In genomic region chr14:34462132-34462893, GRCh38 we compare ENCODE assay signal across 8 cellular contexts. TPM values are rescaled to one million over a fixed set of nuclear protein-coding genes. Genes with fewer than 3 reads are reported as not detected.
DNase-seq lines count a peak whose midpoint lies in the region; ATAC-seq and TF ChIP-seq lines count a peak whose summit lies in the region.

A gene with protein sequence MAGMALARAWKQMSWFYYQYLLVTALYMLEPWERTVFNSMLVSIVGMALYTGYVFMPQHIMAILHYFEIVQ (minus strand): TSS chr14:34462240. CDS start chr14:34462207, 33 bp downstream.

- H3K27ac ChIP-seq in psoas muscle = peak within 1 kb of the TSS; percentile 93
- H3K27ac ChIP-seq in urinary bladder (ENCODE audit: low read depth) = peak within 1 kb of the TSS; percentile 94

- H3K36me3 Mint-ChIP-seq in T-helper 1 cell treated with Interleukin-12 subunit alpha and Interleukin-12 subunit beta and Interleukin-4 antibody, amounts not matched to agents 30 μg/mL and 1 μg/mL, for 36 hours (ENCODE audit: low read depth) = peaks cover 2% of the 10 kb centered on the region

- H3K4me1 ChIP-seq in psoas muscle (peaks cover 18% of the 10 kb centered on the region), urinary bladder (ENCODE audit: insufficient read depth) (no peaks in the 10 kb centered on the region)

- H3K36me3 ChIP-seq in psoas muscle (ENCODE audit: insufficient read depth in 1 of 2, low read depth in 1 of 2) (no peaks in the 10 kb centered on the region), urinary bladder (ENCODE audit: insufficient read depth) (no peaks in the 10 kb centered on the region)

- no peaks in the 10 kb centered on the region for H3K27me3 ChIP-seq in psoas muscle (ENCODE audit: insufficient read depth in 3 of 3, low read length in 2 of 3)

- peaks cover 17% of the 10 kb centered on the region for H3K4me1 Mint-ChIP-seq in T-helper 1 cell treated with Interleukin-12 subunit alpha and Interleukin-12 subunit beta and Interleukin-4 antibody, amounts not matched to agents 30 μg/mL and 1 μg/mL, for 36 hours (ENCODE audit: low read depth)

- no peaks in the 10 kb centered on the region for H3K9me3 ChIP-seq in psoas muscle

- H3K4me3 Mint-ChIP-seq in T-helper 1 cell treated with Interleukin-12 subunit alpha and Interleukin-12 subunit beta and Interleukin-4 antibody, amounts not matched to agents 30 μg/mL and 1 μg/mL, for 36 hours = peak within 1 kb of the TSS; percentile 93

- no peaks in the 10 kb centered on the region for H3K9me3 Mint-ChIP-seq in T-helper 1 cell treated with Interleukin-12 subunit alpha and Interleukin-12 subunit beta and Interleukin-4 antibody, amounts not matched to agents 30 μg/mL and 1 μg/mL, for 36 hours

- DNase-seq in NCI-H146 treated with DMSO at 0.1 percent for 48 hours (lab: John Stamatoyannopoulos, UW; ENCODE audit: unreplicated experiment) = peak; percentile 57
- DNase-seq in amniotic stem cell (lab: John Stamatoyannopoulos, UW) = peak; percentile 94
- peak; percentile 95 for DNase-seq in left cardiac atrium
- DNase-seq in psoas muscle = peak; percentile 95 to 96

- peak within 1 kb of the TSS; percentile 80 for H3K4me3 ChIP-seq in psoas muscle
- peak within 1 kb of the TSS; percentile 97 for H3K4me3 ChIP-seq in urinary bladder (ENCODE audit: low read depth, low read length)

- intact Hi-C loops in left cardiac atrium (cut with DNase I) (no loop called here), psoas muscle (cut with DNase I) (loop anchor here (5.0 kb wide), 1 partner anchor 75 kb away; the partner anchor contains the start of gene EAPP (in 2 of the 2))

- H3K27ac Mint-ChIP-seq in T-helper 1 cell treated with Interleukin-12 subunit alpha and Interleukin-12 subunit beta and Interleukin-4 antibody, amounts not matched to agents 30 μg/mL and 1 μg/mL, for 36 hours = peak within 1 kb of the TSS; percentile 84

- WGBS in psoas muscle, 3 donors = 1% methylated on average over 59 to 82 of the region's 82 CpGs
- WGBS in urinary bladder = under 1% methylated on average over 82 of the region's 82 CpGs

- ATAC-seq in GM18498 (IDR thresholded peaks at IDR 0.05; ENCODE audit: unreplicated experiment) (peak; percentile 95), HG02884 (IDR thresholded peaks at IDR 0.05; ENCODE audit: unreplicated experiment) (peak; percentile 77), left cardiac atrium (peak; percentile 98 to 99), psoas muscle (peak; percentile 94 to 97 (median 96))

- no peaks in the 10 kb centered on the region for H3K27me3 Mint-ChIP-seq in T-helper 1 cell treated with Interleukin-12 subunit alpha and Interleukin-12 subunit beta and Interleukin-4 antibody, amounts not matched to agents 30 μg/mL and 1 μg/mL, for 36 hours (ENCODE audit: low read depth)

- TF ChIP-seq CTCF in psoas muscle (IDR thresholded peaks at IDR 0.05) = no peak

RNA-seq across cellular contexts. Expression of the gene that starts here (rescaled TPM):
- 10 to 100 TPM; 14.9 to 15.5 TPM for total RNA-seq in left cardiac atrium
- 10 to 100 TPM in 3 of 4 donors, 1 to 10 TPM in 1; 9.0 to 25.2 (median 18.9) TPM for total RNA-seq in psoas muscle
- 10 to 100 TPM; 25.4 to 32.9 (median 28.5) TPM for polyA plus RNA-seq in psoas muscle
- total RNA-seq in urinary bladder = 22.2 TPM
- polyA plus RNA-seq in urinary bladder = 38.4 TPM

Comparison
In these comparisons a context has a peak if more than half of its experiments do, and no peak if none do; other contexts are left out.
1. Peak in every context shown above with its lines: DNase-seq, ATAC-seq, H3K4me3 ChIP-seq and H3K27ac ChIP-seq.
2. intact Hi-C loops: an anchor here in psoas muscle (5.0 kb wide); none called in left cardiac atrium.